ENCODE assay signal across 12 cellular contexts in the genomic region with DNA sequence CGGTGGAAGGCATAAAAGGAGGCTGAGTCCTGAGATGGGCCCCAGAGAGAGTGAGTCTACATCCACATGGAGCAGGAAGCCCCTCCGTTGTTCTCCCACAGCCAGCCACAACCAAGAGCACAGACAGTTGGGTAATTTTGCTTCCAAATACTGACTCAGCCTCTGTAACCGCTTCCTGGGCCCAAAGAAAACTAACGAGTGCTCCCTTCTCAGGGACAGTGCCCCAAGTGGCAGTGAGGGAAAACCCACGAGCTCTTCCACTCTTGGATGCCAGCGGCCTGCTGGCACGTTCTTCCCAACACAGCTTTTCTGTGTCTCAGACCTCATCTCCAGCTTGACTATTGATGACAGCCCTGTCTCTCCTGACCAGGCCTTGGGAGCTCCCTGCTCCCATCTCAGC.
DNase-seq lines count a peak whose midpoint lies in the region; ATAC-seq and TF ChIP-seq lines count a peak whose summit lies in the region.
"Had no signal": no experiment of that assay in that cellular context is flagged by ENCODE, and none has a peak within 500 bp of the region (broad histone marks: within the 10 kb centered on the region; RNA-seq: fewer than 3 reads in every experiment).

No MANE protein-coding gene starts in this region.

- H3K9me3 Mint-ChIP-seq in activated naive CD8-positive, alpha-beta T cell treated with anti-CD3 and anti-CD28 coated beads, Interleukin-2, amount 50 U/mL, for 24 hours, result no peaks in the 10 kb centered on the region
- H3K9me3 Mint-ChIP-seq: activated B cell treated with CpG ODN at 0.5 μM for 24 hours; activated T-helper 17 cell treated with anti-CD3 and anti-CD28 coated beads, Interleukin-2, amount 50 U/mL, for 72 hours; nephron had no signal

- H3K4me3 ChIP-seq in neuronal stem cell (ENCODE audit: low read length in 2 of 2), result no peak overlapping the region

- no peak overlapping the region for H2AFZ ChIP-seq in neuronal stem cell (ENCODE audit: low read length)

- no CpG with 5 or more reads among the region's 7 CpGs for WGBS in neuronal stem cell (ENCODE audit: extremely low coverage in 2 of 2, insufficient read length in 2 of 2, insufficient replicate concordance in 1 of 2), 2 donors

- H2BK5ac ChIP-seq in neuronal stem cell (ENCODE audit: low read length), result no peak overlapping the region

- no peak overlapping the region for H3K14ac ChIP-seq in neuronal stem cell (ENCODE audit: low read length)

- no peak overlapping the region for H4K91ac ChIP-seq in neuronal stem cell (ENCODE audit: low read depth, low read length, poor library complexity)

- H3K27ac ChIP-seq in neuronal stem cell (replicated peaks; ENCODE audit: low read length), result no peak overlapping the region

- peak; percentile 17 for ATAC-seq in activated naive CD8-positive, alpha-beta T cell treated with anti-CD3 and anti-CD28 coated beads, Interleukin-2, amount 50 U/mL, for 24 hours
- no peak for ATAC-seq in activated CD4-positive, CD25-positive, alpha-beta regulatory T cell treated with anti-CD3 and anti-CD28 coated beads, Interleukin-2, amount 50 U/mL, for 24 hours
- ATAC-seq: activated T-helper 17 cell treated with anti-CD3 and anti-CD28 coated beads, Interleukin-2, amount 50 U/mL, for 72 hours had no signal

- no peaks in the 10 kb centered on the region for H3K9me3 ChIP-seq in neuronal stem cell (replicated peaks in 1 of 2; ENCODE audit: control insufficient read depth in 2 of 2, insufficient read depth in 1 of 2, low read depth in 1 of 2, low read length in 2 of 2)

- DNase-seq in Kasumi-1 (lab: John Stamatoyannopoulos, UW), result peak; percentile 8 to 31
- no peak for DNase-seq in activated naive CD8-positive, alpha-beta T cell treated with anti-CD3 and anti-CD28 coated beads, Interleukin-2, amount 50 U/mL, for 24 hours
- DNase-seq in neuronal stem cell (ENCODE audit: low spot score), result no peak
- DNase-seq in NCI-H774 (lab: John Stamatoyannopoulos, UW), result no peak
- no peak for DNase-seq in midbrain (lab: John Stamatoyannopoulos, UW)
- DNase-seq: activated B cell treated with CpG ODN at 0.5 μM for 24 hours, immature natural killer cell, KBM-7 had no signal

- TF ChIP-seq CTCF in GM12873 (IDR thresholded peaks at IDR 0.05; ENCODE audit: insufficient read depth, low read depth, low read length, missing control alignments), result peak; percentile 26

- H3K4me1 Mint-ChIP-seq in activated naive CD8-positive, alpha-beta T cell treated with anti-CD3 and anti-CD28 coated beads, Interleukin-2, amount 50 U/mL, for 24 hours, result peaks cover 7% of the 10 kb centered on the region

- no peak overlapping the region for H3K4me2 ChIP-seq in neuronal stem cell (ENCODE audit: insufficient read depth, low read length, poor library complexity, severe bottlenecking)

- no peak overlapping the region for H3K4ac ChIP-seq in neuronal stem cell (ENCODE audit: low read length)

- H3K79me1 ChIP-seq in neuronal stem cell (ENCODE audit: low read depth, low read length), result no peaks in the 10 kb centered on the region

- H3K9ac ChIP-seq in neuronal stem cell (ENCODE audit: low read depth, low read length, poor library complexity), result no peak overlapping the region

- no peak overlapping the region for H2BK120ac ChIP-seq in neuronal stem cell (ENCODE audit: low read depth, low read length)

- peaks cover 12% of the 10 kb centered on the region for H3K27me3 Mint-ChIP-seq in activated naive CD8-positive, alpha-beta T cell treated with anti-CD3 and anti-CD28 coated beads, Interleukin-2, amount 50 U/mL, for 24 hours
- H3K27me3 Mint-ChIP-seq: activated B cell treated with CpG ODN at 0.5 μM for 24 hours; activated T-helper 17 cell treated with anti-CD3 and anti-CD28 coated beads, Interleukin-2, amount 50 U/mL, for 72 hours had no signal

- H4K8ac ChIP-seq in neuronal stem cell (ENCODE audit: low read depth, low read length), result no peak overlapping the region

- no peaks in the 10 kb centered on the region for H3K36me3 ChIP-seq in neuronal stem cell (replicated peaks in 1 of 2; ENCODE audit: control insufficient read depth in 2 of 2, insufficient read depth in 2 of 2, low read length in 2 of 2)

- H3K23ac ChIP-seq in neuronal stem cell (ENCODE audit: low read depth, low read length, poor library complexity), result no peak overlapping the region

- peaks cover 0 to 15% of the 10 kb centered on the region in 2 donors for H3K4me1 ChIP-seq in neuronal stem cell (ENCODE audit: control insufficient read depth in 2 of 2, insufficient read depth in 1 of 2, low read depth in 1 of 2, low read length in 2 of 2)

- no peak overlapping the region for H3K27ac Mint-ChIP-seq in activated naive CD8-positive, alpha-beta T cell treated with anti-CD3 and anti-CD28 coated beads, Interleukin-2, amount 50 U/mL, for 24 hours
- H3K27ac Mint-ChIP-seq: activated B cell treated with CpG ODN at 0.5 μM for 24 hours; activated T-helper 17 cell treated with anti-CD3 and anti-CD28 coated beads, Interleukin-2, amount 50 U/mL, for 72 hours; immature natural killer cell; nephron had no signal

- no peaks in the 10 kb centered on the region for H3K36me3 Mint-ChIP-seq in activated naive CD8-positive, alpha-beta T cell treated with anti-CD3 and anti-CD28 coated beads, Interleukin-2, amount 50 U/mL, for 24 hours (ENCODE audit: low read depth)
- H3K36me3 Mint-ChIP-seq: immature natural killer cell had no signal

- H3K4me3 Mint-ChIP-seq in activated naive CD8-positive, alpha-beta T cell treated with anti-CD3 and anti-CD28 coated beads, Interleukin-2, amount 50 U/mL, for 24 hours, result no peak overlapping the region
- H3K4me3 Mint-ChIP-seq: activated B cell treated with CpG ODN at 0.5 μM for 24 hours; activated T-helper 17 cell treated with anti-CD3 and anti-CD28 coated beads, Interleukin-2, amount 50 U/mL, for 72 hours; immature natural killer cell; nephron had no signal

- H3K18ac ChIP-seq in neuronal stem cell (ENCODE audit: low read length), result no peak overlapping the region

- no peak overlapping the region for H2BK12ac ChIP-seq in neuronal stem cell (ENCODE audit: low read length)

- peak overlapping the region; percentile 12 for H2AK5ac ChIP-seq in neuronal stem cell (ENCODE audit: low read depth, low read length)

- peak overlapping the region; percentile 33 for H2BK15ac ChIP-seq in neuronal stem cell (ENCODE audit: low read length)

- H3K27me3 ChIP-seq in neuronal stem cell (ENCODE audit: control insufficient read depth in 3 of 3, insufficient read depth in 3 of 3, low read depth in 1 of 3, low read length in 3 of 3), result peaks cover 0 to 2% (median 0%) of the 10 kb centered on the region in 3 experiments

Comparison
In these comparisons a context has a peak if more than half of its experiments do, and no peak if none do; other contexts are left out.
1. DNase-seq: peak in Kasumi-1 (2 of 2); none in activated naive CD8-positive, alpha-beta T cell treated with anti-CD3 and anti-CD28 coated beads, Interleukin-2, amount 50 U/mL, for 24 hours (single experiment), neuronal stem cell (single experiment), NCI-H774 (single experiment) and midbrain (single experiment).